Comparison of ENCODE assay signal across 7 cellular contexts in genomic region chr6:36985384-36985962, GRCh38. TPM values are rescaled to one million over a fixed set of nuclear protein-coding genes. Genes with fewer than 3 reads are reported as not detected.
DNase-seq lines count a peak whose midpoint lies in the region; ATAC-seq, FAIRE-seq and TF ChIP-seq lines count a peak whose summit lies in the region.

No MANE protein-coding gene starts in this region.

- no peak for FAIRE-seq in GM19239 (lab: Jason Lieb, UNC)

- peak; percentile 33 for ATAC-seq in GM19452 (IDR thresholded peaks at IDR 0.05; ENCODE audit: unreplicated experiment)
- ATAC-seq in HG02642 (IDR thresholded peaks at IDR 0.05; ENCODE audit: poor library complexity, unreplicated experiment) = no peak
- no peak for ATAC-seq in GM21737 (IDR thresholded peaks at IDR 0.05; ENCODE audit: unreplicated experiment)

- peak overlapping the region; percentile 93 to 97 (median 95) for H3K27ac ChIP-seq in esophagus squamous epithelium

- H3K4me3 ChIP-seq in NB4 (ENCODE audit: low read depth, low read length) (peak overlapping the region; percentile 79), esophagus squamous epithelium (peak overlapping the region; percentile 80 to 85 (median 82))

- no peak for TF ChIP-seq POLR2A in NB4 (IDR thresholded peaks at IDR 0.05; ENCODE audit: extremely low read depth, insufficient read length)
- no peak for TF ChIP-seq POLR2A in esophagus squamous epithelium (IDR thresholded peaks at IDR 0.05)

- H3K4me1 ChIP-seq in esophagus squamous epithelium = peaks cover 29 to 61% (median 40%) of the 10 kb centered on the region in 3 donors

- WGBS in esophagus squamous epithelium, 2 donors = 0 to 1% methylated on average over 13 to 15 of the region's 26 CpGs

- H3K27me3 ChIP-seq in esophagus squamous epithelium = no peaks in the 10 kb centered on the region

- peaks cover 0 to 17% (median 6%) of the 10 kb centered on the region in 3 donors for H3K36me3 ChIP-seq in esophagus squamous epithelium

- intact Hi-C loops in esophagus squamous epithelium (cut with DNase I) = no loop called here

- H3K9me3 ChIP-seq in esophagus squamous epithelium = no peaks in the 10 kb centered on the region

- DNase-seq in NB4 (ENCODE audit: low read depth) = no peak
- DNase-seq in esophagus squamous epithelium (lab: John Stamatoyannopoulos, UW) = no peak
- DNase-seq in stimulated activated CD8-positive, alpha-beta memory T cell treated with anti-CD3 and anti-CD28 coated beads, Interleukin-4, amount 100 ng/mL, for 48 hours = peak; percentile 41
- DNase-seq in GM19239 (ENCODE audit: insufficient read length, low spot score) = no peak

- TF ChIP-seq CTCF in NB4 (IDR thresholded peaks at IDR 0.05; ENCODE audit: low read depth, low read length) = no peak
- no peak for TF ChIP-seq CTCF in esophagus squamous epithelium (IDR thresholded peaks at IDR 0.05)

RNA-seq across cellular contexts. Expression of gene MTCH1, which starts 0.5 kb away (rescaled TPM):
- total RNA-seq in esophagus squamous epithelium = 100 to 1,000 TPM; 101 to 153 (median 111) TPM

RNA-seq across cellular contexts. Expression of gene FGD2, which starts 20.0 kb away (rescaled TPM):
- total RNA-seq in esophagus squamous epithelium = 10 to 100 TPM in 1 of 4 donors, 1 to 10 TPM in 3; 2.6 to 13.4 (median 5.3) TPM

RNA-seq across cellular contexts. Expression of gene PI16, which starts 30.9 kb away (rescaled TPM):
- total RNA-seq in esophagus squamous epithelium = 1 to 10 TPM; 1.0 to 8.4 (median 2.2) TPM
